ENCODE assay signal across 12 cellular contexts in genomic region chr2:105604938-105605337, GRCh38.
DNase-seq lines count a peak whose midpoint lies in the region; ATAC-seq and TF ChIP-seq lines count a peak whose summit lies in the region.
"Had no signal": no experiment of that assay in that cellular context is flagged by ENCODE, and none has a peak within 500 bp of the region (broad histone marks: within the 10 kb centered on the region; RNA-seq: fewer than 3 reads in every experiment).

No MANE protein-coding gene starts in this region.

- H3K27me3 Mint-ChIP-seq in effector memory CD8-positive, alpha-beta T cell, result peaks cover 0 to 15% of the 10 kb centered on the region in 2 donors

- no peaks in the 10 kb centered on the region for H3K27me3 ChIP-seq in prostate gland (replicated peaks; ENCODE audit: insufficient read depth)
- H3K27me3 ChIP-seq in H7 (ENCODE audit: control insufficient read depth, insufficient read depth, low read length), result no peaks in the 10 kb centered on the region

- no peak overlapping the region for H3K4me3 Mint-ChIP-seq in effector memory CD8-positive, alpha-beta T cell
- H3K4me3 Mint-ChIP-seq: natural killer cell had no signal

- 22% methylated on average over 3 of the region's 3 CpGs for WGBS in prostate gland

- no peaks in the 10 kb centered on the region for H3K4me1 ChIP-seq in prostate gland (replicated peaks)

- H3K9me3 Mint-ChIP-seq in effector memory CD8-positive, alpha-beta T cell, result no peaks in the 10 kb centered on the region
- H3K9me3 Mint-ChIP-seq: natural killer cell had no signal

- H3K36me3 Mint-ChIP-seq in effector memory CD8-positive, alpha-beta T cell (ENCODE audit: insufficient read depth), result no peaks in the 10 kb centered on the region
- H3K36me3 Mint-ChIP-seq: natural killer cell had no signal

- ATAC-seq in Right ventricle myocardium superior (ENCODE audit: poor library complexity), result peak; percentile 83
- ATAC-seq in effector memory CD8-positive, alpha-beta T cell (replicated peaks), result no peak
- ATAC-seq: natural killer cell had no signal

- H3K27ac Mint-ChIP-seq in effector memory CD8-positive, alpha-beta T cell, result no peak overlapping the region
- H3K27ac Mint-ChIP-seq: natural killer cell had no signal

- no peaks in the 10 kb centered on the region for H3K36me3 ChIP-seq in prostate gland
- H3K36me3 ChIP-seq in H7 (replicated peaks; ENCODE audit: control insufficient read depth, insufficient read depth, low read length), result no peaks in the 10 kb centered on the region

- DNase-seq in EH (ENCODE audit: low read depth), result peak; percentile 8
- DNase-seq in caudate nucleus (lab: John Stamatoyannopoulos, UW), result peak in 40 of 61 donors; percentile 3 to 93 (median 41)
- DNase-seq in Right ventricle myocardium superior, result no peak
- DNase-seq in prostate gland (ENCODE audit: low spot score), result peak; percentile 17
- DNase-seq in NCI-H2029 (lab: John Stamatoyannopoulos, UW), result no peak
- no peak for DNase-seq in effector memory CD8-positive, alpha-beta T cell
- no peak for DNase-seq in NCI-H510A treated with DMSO at 0.1 percent for 48 hours (lab: John Stamatoyannopoulos, UW)
- no peak for DNase-seq in H7
- DNase-seq: activated CD4-positive, CD25-positive, alpha-beta regulatory T cell; DMS153; natural killer cell; NCI-H1930 had no signal

- peaks cover 0 to 3% of the 10 kb centered on the region in 2 donors for H3K4me1 Mint-ChIP-seq in effector memory CD8-positive, alpha-beta T cell (ENCODE audit: low read depth in 2 of 2)
- H3K4me1 Mint-ChIP-seq: natural killer cell had no signal

- H3K9me3 ChIP-seq in prostate gland, result no peaks in the 10 kb centered on the region

- intact Hi-C loops in Right ventricle myocardium superior (cut with DNase I) (loop anchor here (10.0 kb wide), 1 partner anchor 280 kb away; no protein-coding TSS in a partner anchor), prostate gland (cut with DNase I) (no loop called here)

- TF ChIP-seq POLR2A in prostate gland (IDR thresholded peaks at IDR 0.05), result no peak

- no peak overlapping the region for H3K4me3 ChIP-seq in prostate gland
- H3K4me3 ChIP-seq in H7 (ENCODE audit: insufficient read depth, low read depth, low read length), result no peak overlapping the region

- no peak for TF ChIP-seq CTCF in prostate gland (IDR thresholded peaks at IDR 0.05)

- peak overlapping the region; percentile 92 for H3K27ac ChIP-seq in caudate nucleus (ENCODE audit: low read depth, low read length)
- peak overlapping the region in 1 of 2 donors; percentile 10 for H3K27ac ChIP-seq in prostate gland

Comparison
In these comparisons a context has a peak if more than half of its experiments do, and no peak if none do; other contexts are left out.
1. DNase-seq: peak in EH (single experiment), caudate nucleus (40 of 61) and prostate gland (single experiment); none in Right ventricle myocardium superior (single experiment), NCI-H2029 (single experiment), effector memory CD8-positive, alpha-beta T cell (0 of 3), NCI-H510A treated with DMSO at 0.1 percent for 48 hours (single experiment) and H7 (single experiment).